ENCODE assay signal across 8 cellular contexts in genomic region chr1:94792876-94793605, GRCh38. TPM values are rescaled to one million over a fixed set of nuclear protein-coding genes. Genes with fewer than 3 reads are reported as not detected.
DNase-seq lines count a peak whose midpoint lies in the region; ATAC-seq, FAIRE-seq and TF ChIP-seq lines count a peak whose summit lies in the region.

No MANE protein-coding gene starts in this region.

- H3K9me3 ChIP-seq in HCT116 (ENCODE audit: control insufficient read depth in 1 of 2, insufficient read depth in 1 of 2, low read depth in 1 of 2, low read length in 2 of 2): no peaks in the 10 kb centered on the region
- H3K9me3 ChIP-seq in SK-N-MC (ENCODE audit: low read depth, low read length): no peaks in the 10 kb centered on the region
- H3K9me3 ChIP-seq in kidney (ENCODE audit: control insufficient read depth in 1 of 2, low read length in 2 of 2): no peaks in the 10 kb centered on the region
- H3K9me3 ChIP-seq in neuronal stem cell (replicated peaks in 1 of 2; ENCODE audit: control insufficient read depth in 2 of 2, insufficient read depth in 1 of 2, low read depth in 1 of 2, low read length in 2 of 2): peaks cover 0 to 6% of the 10 kb centered on the region in 2 donors

- no peak overlapping the region for H3K23ac ChIP-seq in neuronal stem cell (ENCODE audit: low read depth, low read length, poor library complexity)

- H3K18ac ChIP-seq in neuronal stem cell (ENCODE audit: low read length): no peak overlapping the region

- H4K20me1 ChIP-seq in HCT116 (ENCODE audit: insufficient read depth): no peaks in the 10 kb centered on the region

- CTCF ChIA-PET in BJ (lab: Yijun Ruan, JAX): interaction anchor here (0.6 to 1.0 kb wide), 2 partner anchors 142 to 188 kb away, joined by 3 to 4 read pairs; no protein-coding TSS in a partner anchor
- CTCF ChIA-PET in HCT116 (lab: Charles Lee): no interaction called here
- CTCF ChIA-PET in activated CD4-positive, alpha-beta T cell treated with anti-CD3 and anti-CD28 coated beads for 36 hours (lab: Charles Lee): interaction anchor here (0.6 kb wide), 1 partner anchor 293 kb away, joined by 3 read pairs; no protein-coding TSS in a partner anchor

- POLR2A ChIA-PET in BJ (lab: Charles Lee) (no interaction called here), HCT116 (lab: Charles Lee) (no interaction called here)
- POLR2A ChIA-PET in activated CD4-positive, alpha-beta T cell treated with anti-CD3 and anti-CD28 coated beads for 36 hours (lab: Charles Lee): no interaction called here

- H3K27me3 Mint-ChIP-seq in activated CD4-positive, alpha-beta T cell treated with anti-CD3 and anti-CD28 coated beads for 36 hours: peaks cover 2% of the 10 kb centered on the region

- no peak overlapping the region for H2BK5ac ChIP-seq in neuronal stem cell (ENCODE audit: low read length)

- H3K9ac ChIP-seq in HCT116 (ENCODE audit: low read length) (peak overlapping the region; percentile 27), SK-N-MC (ENCODE audit: insufficient read length) (no peak overlapping the region), kidney (ENCODE audit: low read length in 2 of 2) (no peak overlapping the region), neuronal stem cell (ENCODE audit: low read depth, low read length, poor library complexity) (no peak overlapping the region)

- ATAC-seq in HCT116: no peak
- ATAC-seq in activated CD4-positive, alpha-beta T cell treated with anti-CD3 and anti-CD28 coated beads for 36 hours: no peak

- no CpG with 5 or more reads among the region's 5 CpGs for WGBS in neuronal stem cell (ENCODE audit: extremely low coverage in 2 of 2, insufficient read length in 2 of 2, insufficient replicate concordance in 1 of 2), 2 donors

- H3K27me3 ChIP-seq in BJ (ENCODE audit: control insufficient read depth, insufficient read depth, low read length) (no peaks in the 10 kb centered on the region), HCT116 (ENCODE audit: insufficient read depth, low read length) (no peaks in the 10 kb centered on the region), neuronal stem cell (ENCODE audit: control insufficient read depth in 3 of 3, insufficient read depth in 3 of 3, low read depth in 1 of 3, low read length in 3 of 3) (no peaks in the 10 kb centered on the region)

- no peak for TF ChIP-seq POLR2A in HCT116 (IDR thresholded peaks at IDR 0.05; ENCODE audit: borderline replicate concordance, extremely low read depth, insufficient read depth, insufficient read length)

- no peak for TF ChIP-seq CTCF in BJ (IDR thresholded peaks at IDR 0.05; ENCODE audit: insufficient read depth, low read depth, low read length)
- TF ChIP-seq CTCF in HCT116 (IDR thresholded peaks at IDR 0.05 in 2 of 3, conservative IDR thresholded peaks at IDR 0.05 in 1 of 3; ENCODE audit: borderline replicate concordance in 1 of 3, insufficient read depth in 1 of 3, low read depth in 2 of 3, low read length in 2 of 3): no peak; a peak in 1 of 6 replicates
- no peak for TF ChIP-seq CTCF in kidney (IDR thresholded peaks at IDR 0.05; ENCODE audit: borderline replicate concordance, extremely low read depth, insufficient read depth)

- no peak for TF ChIP-seq RAD21 in HCT116 (IDR thresholded peaks at IDR 0.05; ENCODE audit: low read depth)

- no peak overlapping the region for H2BK12ac ChIP-seq in neuronal stem cell (ENCODE audit: low read length)

- H3K4me1 ChIP-seq in HCT116 (ENCODE audit: control insufficient read depth in 1 of 2, insufficient read depth in 2 of 2, low read length in 2 of 2) (peaks cover 10 to 53% of the 10 kb centered on the region in 2 experiments), kidney (ENCODE audit: control insufficient read depth in 1 of 2, insufficient read depth in 1 of 2, low read depth in 1 of 2, low read length in 2 of 2) (peaks cover 2 to 12% of the 10 kb centered on the region in 2 donors), neuronal stem cell (ENCODE audit: control insufficient read depth in 2 of 2, insufficient read depth in 1 of 2, low read depth in 1 of 2, low read length in 2 of 2) (peaks cover 0 to 7% of the 10 kb centered on the region in 2 donors)

- intact Hi-C loops in HCT116 (cut with micrococcal nuclease): no loop called here
- intact Hi-C loops in kidney (cut with DNase I): no loop called here
- intact Hi-C loops in activated CD4-positive, alpha-beta T cell treated with anti-CD3 and anti-CD28 coated beads for 36 hours (cut with DNase I, micrococcal nuclease): no loop called here

- no TSS peak for BruUV-seq in HCT116 (replicated peaks; lab: Mats Ljungman, UMichigan)

- no peak overlapping the region for H4K8ac ChIP-seq in neuronal stem cell (ENCODE audit: low read depth, low read length)

- H3K4me2 ChIP-seq in HCT116 (ENCODE audit: low read length) (peak overlapping the region; percentile 54), neuronal stem cell (ENCODE audit: insufficient read depth, low read length, poor library complexity, severe bottlenecking) (no peak overlapping the region)

- DNase-seq in BJ (ENCODE audit: low read depth) (peak; percentile 84), HCT116 (ENCODE audit: low read depth, low spot score) (no peak), SK-N-MC (ENCODE audit: low read depth, low spot score) (no peak), kidney (no peak), HK-2 (ENCODE audit: unreplicated experiment) (no peak), activated T-cell treated with anti-CD3 and anti-CD28 coated beads for 4 hours (no peak), neuronal stem cell (ENCODE audit: low spot score) (no peak)
- no peak for DNase-seq in activated CD4-positive, alpha-beta T cell treated with anti-CD3 and anti-CD28 coated beads for 36 hours

- no peak overlapping the region for H2BK15ac ChIP-seq in neuronal stem cell (ENCODE audit: low read length)

- no peak overlapping the region for H3K4me3 ChIP-seq in BJ (ENCODE audit: low read depth, low read length)
- no peak overlapping the region; a peak in 1 of 4 replicates for H3K4me3 ChIP-seq in HCT116 (replicated peaks in 1 of 2; ENCODE audit: low read depth in 1 of 2, low read length in 2 of 2)
- peak overlapping the region; percentile 20 for H3K4me3 ChIP-seq in SK-N-MC
- no peak overlapping the region for H3K4me3 ChIP-seq in kidney (ENCODE audit: low read length in 2 of 2)
- no peak overlapping the region for H3K4me3 ChIP-seq in neuronal stem cell (ENCODE audit: low read length in 2 of 2)

- RAD21 ChIA-PET in HCT116 (lab: Charles Lee; ENCODE audit: low non-redundant PET in 1 of 2, low total read pairs in 2 of 2, uncharacterized antibody in 2 of 2, unreplicated experiment in 2 of 2): no interaction called here

- no peak overlapping the region for H3K4ac ChIP-seq in neuronal stem cell (ENCODE audit: low read length)

- H3K9me3 Mint-ChIP-seq in activated CD4-positive, alpha-beta T cell treated with anti-CD3 and anti-CD28 coated beads for 36 hours (ENCODE audit: low read depth): no peaks in the 10 kb centered on the region

- no peaks in the 10 kb centered on the region for H3K79me2 ChIP-seq in HCT116 (ENCODE audit: insufficient read depth, low read length)

- H2BK120ac ChIP-seq in neuronal stem cell (ENCODE audit: low read depth, low read length): no peak overlapping the region

- no peaks in the 10 kb centered on the region for H3K36me3 Mint-ChIP-seq in activated CD4-positive, alpha-beta T cell treated with anti-CD3 and anti-CD28 coated beads for 36 hours (ENCODE audit: low read depth)

- H3K79me1 ChIP-seq in neuronal stem cell (ENCODE audit: low read depth, low read length): no peaks in the 10 kb centered on the region

- H3K14ac ChIP-seq in neuronal stem cell (ENCODE audit: low read length): no peak overlapping the region

- no peak overlapping the region for H3K4me3 Mint-ChIP-seq in activated CD4-positive, alpha-beta T cell treated with anti-CD3 and anti-CD28 coated beads for 36 hours

- no peak for FAIRE-seq in kidney (lab: Jason Lieb, UNC)

- H2AK5ac ChIP-seq in neuronal stem cell (ENCODE audit: low read depth, low read length): no peak overlapping the region

- H2AFZ ChIP-seq in HCT116 (ENCODE audit: low read depth, low read length, poor library complexity, severe bottlenecking) (no peak overlapping the region), neuronal stem cell (ENCODE audit: low read length) (no peak overlapping the region)

- H3K36me3 ChIP-seq in BJ (ENCODE audit: control insufficient read depth, insufficient read depth, low read length): no peaks in the 10 kb centered on the region
- no peaks in the 10 kb centered on the region for H3K36me3 ChIP-seq in HCT116 (ENCODE audit: control insufficient read depth in 1 of 2, insufficient read depth in 2 of 2, low read length in 2 of 2)
- no peaks in the 10 kb centered on the region for H3K36me3 ChIP-seq in SK-N-MC (ENCODE audit: insufficient read depth, low read length)
- no peaks in the 10 kb centered on the region for H3K36me3 ChIP-seq in kidney (ENCODE audit: control insufficient read depth in 1 of 2, insufficient read depth in 2 of 2, low read length in 2 of 2)
- H3K36me3 ChIP-seq in neuronal stem cell (replicated peaks in 1 of 2; ENCODE audit: control insufficient read depth in 2 of 2, insufficient read depth in 2 of 2, low read length in 2 of 2): no peaks in the 10 kb centered on the region

- no peak overlapping the region for H3K27ac Mint-ChIP-seq in activated CD4-positive, alpha-beta T cell treated with anti-CD3 and anti-CD28 coated beads for 36 hours

- H3K27ac ChIP-seq in HCT116 (ENCODE audit: low read depth, low read length): peak overlapping the region; percentile 41; the same call in 1 of the 2 replicates
- H3K27ac ChIP-seq in SK-N-MC: peak overlapping the region; percentile 88
- peak overlapping the region; percentile 6 to 58 for H3K27ac ChIP-seq in kidney (ENCODE audit: low read depth in 2 of 2, low read length in 2 of 2)
- H3K27ac ChIP-seq in neuronal stem cell (replicated peaks; ENCODE audit: low read length): no peak overlapping the region

- H4K91ac ChIP-seq in neuronal stem cell (ENCODE audit: low read depth, low read length, poor library complexity): no peak overlapping the region

- H3K4me1 Mint-ChIP-seq in activated CD4-positive, alpha-beta T cell treated with anti-CD3 and anti-CD28 coated beads for 36 hours: peaks cover 5% of the 10 kb centered on the region

- H3K9me2 ChIP-seq in HCT116 (ENCODE audit: insufficient read depth): no peaks in the 10 kb centered on the region

RNA-seq across cellular contexts. Expression of gene SLC44A3, which starts 27.1 kb away (rescaled TPM):
- polyA plus RNA-seq in BJ (2011; rRNA removed): 1.1 and 2.1 TPM in 2 replicates
- 0.51 and 0.62 TPM in 2 replicates for polyA minus RNA-seq in BJ (2011; rRNA and poly(A)+ RNA removed)
- 9.6 TPM for total RNA-seq in HCT116 (2021; ENCODE audit: unreplicated experiment)
- 6.4 and 8.7 TPM in 2 replicates for polyA plus RNA-seq in HCT116 (2012)
- total RNA-seq in kidney: 49.6 TPM
- polyA plus RNA-seq in kidney (ENCODE audit: insufficient read depth, low read depth, low replicate concordance): 35.2 TPM
- total RNA-seq in activated CD4-positive, alpha-beta T cell treated with anti-CD3 and anti-CD28 coated beads for 36 hours: not detected
- 0.82 TPM for polyA plus RNA-seq in neuronal stem cell (2013, experiment 1 of 2)
- polyA plus RNA-seq in neuronal stem cell (2013, experiment 2 of 2): 1.1 TPM

Comparison
In these comparisons a context has a peak if more than half of its experiments do, and no peak if none do; other contexts are left out.
1. RNA of gene SLC44A3, which starts 27.1 kb away (total RNA-seq): 49.6 TPM in kidney (single experiment) and 9.6 TPM in HCT116 (single experiment); not detected in activated CD4-positive, alpha-beta T cell treated with anti-CD3 and anti-CD28 coated beads for 36 hours; every median in the first group is over 10 times any median in the second.